29 cellular contexts compared by ENCODE assay signal in genomic region chrX:38657562-38657961, GRCh38.
DNase-seq lines count a peak whose midpoint lies in the region; ATAC-seq, FAIRE-seq and TF ChIP-seq lines count a peak whose summit lies in the region.
"Had no signal": no experiment of that assay in that cellular context is flagged by ENCODE, and none has a peak within 500 bp of the region (broad histone marks: within the 10 kb centered on the region; RNA-seq: fewer than 3 reads in every experiment).

No MANE protein-coding gene starts in this region.

- TF ChIP-seq CTCF in GM12865 (IDR thresholded peaks at IDR 0.05; ENCODE audit: insufficient read depth, low read depth, low read length, missing control alignments): no peak

- H3K4me3 ChIP-seq in GM12865 (ENCODE audit: low read depth, low read length) (no peak overlapping the region), small intestine (ENCODE audit: low read depth in 1 of 2, low read length in 2 of 2) (no peak overlapping the region)
- H3K4me3 ChIP-seq: heart left ventricle, prostate gland, sigmoid colon, SK-N-MC, stomach, transverse colon had no signal

- in situ Hi-C loops in SK-MEL-5 (cut with HindIII; ENCODE audit: low pct_unique_long_range_greater_than_20kb, low sequenced_read_pairs): no loop called here

- no peaks in the 10 kb centered on the region for H3K27me3 ChIP-seq in small intestine (ENCODE audit: control insufficient read depth in 2 of 2, insufficient read depth in 2 of 2, low read length in 2 of 2)
- H3K27me3 ChIP-seq: sigmoid colon, transverse colon had no signal

- ATAC-seq in GM19351 (IDR thresholded peaks at IDR 0.05; ENCODE audit: unreplicated experiment) (peak; percentile 63), HG02884 (IDR thresholded peaks at IDR 0.05; ENCODE audit: unreplicated experiment) (peak; percentile 65), HG03108 (IDR thresholded peaks at IDR 0.05; ENCODE audit: unreplicated experiment) (no peak)
- ATAC-seq: heart left ventricle, T-helper 17 cell had no signal

- no peak overlapping the region for H3K27ac ChIP-seq in small intestine (ENCODE audit: low read depth in 1 of 2, low read length in 1 of 2)
- H3K27ac ChIP-seq: heart left ventricle, HL-60, prostate gland, sigmoid colon, SK-N-MC, stomach, transverse colon had no signal

- DNase-seq in GM12865 (ENCODE audit: low read depth): peak; percentile 51
- peak; percentile 70 for DNase-seq in SK-MEL-5 (ENCODE audit: low read depth, low spot score)
- no peak for DNase-seq in superior temporal gyrus (ENCODE audit: extremely low spot score)
- DNase-seq in NCI-H446 treated with DMSO at 0.1 percent for 48 hours (lab: John Stamatoyannopoulos, UW): no peak
- no peak for DNase-seq in small intestine
- DNase-seq: activated CD4-positive, alpha-beta T cell treated with anti-CD3 and anti-CD28 coated beads, Interleukin-2, amount 10 ng/mL, durations not matched to agents 24 days and 14 days; activated naive CD4-positive, alpha-beta T cell treated with anti-CD3 and anti-CD28 coated beads, Interleukin-2, amount 10 ng/mL, durations not matched to agents 7 days and 5 days; activated T-cell treated with anti-CD3 and anti-CD28 coated beads, Interleukin-2, amount 50 U/mL, for 72 hours; amniotic stem cell; CD8-positive, alpha-beta memory T cell; DMS53; effector CD4-positive, alpha-beta T cell; heart left ventricle; Kasumi-1; NCI-H1694 treated with DMSO at 0.1 percent for 48 hours; NCI-H69; RPMI8226; sigmoid colon; stimulated activated CD4-positive, alpha-beta T cell treated with anti-CD3 and anti-CD28 coated beads, Interleukin-15, amount 100 ng/mL, for 24 hours; stomach; T-helper 17 cell; transverse colon had no signal

- no peak for FAIRE-seq in small intestine (lab: Jason Lieb, UNC)
- FAIRE-seq: G401.6 had no signal

- H3K36me3 ChIP-seq in small intestine (ENCODE audit: control insufficient read depth in 2 of 2, insufficient read depth in 2 of 2, low read length in 2 of 2): no peaks in the 10 kb centered on the region
- H3K36me3 ChIP-seq: heart left ventricle, prostate gland, sigmoid colon, stomach, transverse colon had no signal

- H3K9me3 ChIP-seq in small intestine (ENCODE audit: control insufficient read depth, low read depth): no peaks in the 10 kb centered on the region
- H3K9me3 ChIP-seq: heart left ventricle, prostate gland, sigmoid colon, stomach, transverse colon had no signal

- no peaks in the 10 kb centered on the region for H3K4me1 ChIP-seq in small intestine (ENCODE audit: control insufficient read depth in 2 of 2, insufficient read depth in 1 of 2, low read depth in 1 of 2, low read length in 1 of 2)
- H3K4me1 ChIP-seq: heart left ventricle, prostate gland, sigmoid colon, transverse colon had no signal

Comparison
In these comparisons a context has a peak if more than half of its experiments do, and no peak if none do; other contexts are left out.
1. DNase-seq: peak in GM12865 (single experiment) and SK-MEL-5 (single experiment); none in superior temporal gyrus (single experiment), NCI-H446 treated with DMSO at 0.1 percent for 48 hours (single experiment) and small intestine (single experiment).